8 cellular contexts compared by ENCODE assay signal in genomic region chr1:8560611-8561544, GRCh38.
DNase-seq lines count a peak whose midpoint lies in the region; ATAC-seq, FAIRE-seq and TF ChIP-seq lines count a peak whose summit lies in the region.

No MANE protein-coding gene starts in this region.

- H3K27ac ChIP-seq in BLaER1, result no peak overlapping the region

- ATAC-seq in mucosa of descending colon, result peak; percentile 86
- no peak for ATAC-seq in HG02884 (IDR thresholded peaks at IDR 0.05; ENCODE audit: unreplicated experiment)
- ATAC-seq in HG02759 (IDR thresholded peaks at IDR 0.05; ENCODE audit: unreplicated experiment), result no peak

- no peaks in the 10 kb centered on the region for H3K27me3 Mint-ChIP-seq in endothelial cell (ENCODE audit: unreplicated experiment)

- no peak for TF ChIP-seq POLR2A in GM12891 (IDR thresholded peaks at IDR 0.05; ENCODE audit: low read depth, low read length)

- H3K36me3 Mint-ChIP-seq in endothelial cell (ENCODE audit: low read depth, unreplicated experiment), result no peaks in the 10 kb centered on the region

- H3K27me3 ChIP-seq in BLaER1, result no peaks in the 10 kb centered on the region

- no peaks in the 10 kb centered on the region for H3K9me3 Mint-ChIP-seq in endothelial cell (ENCODE audit: unreplicated experiment)

- no peak overlapping the region for H3K9ac ChIP-seq in BLaER1

- peak; percentile 61 for FAIRE-seq in GM12891 (lab: Jason Lieb, UNC)

- H3K36me3 ChIP-seq in BLaER1 (peaks cover 24% of the 10 kb centered on the region), mucosa of descending colon (ENCODE audit: low read depth) (no peaks in the 10 kb centered on the region)

- H3K27ac Mint-ChIP-seq in endothelial cell (ENCODE audit: unreplicated experiment), result peak overlapping the region; percentile 44

- H3K4me1 Mint-ChIP-seq in endothelial cell (ENCODE audit: unreplicated experiment), result peaks cover 11% of the 10 kb centered on the region

- H3K9me3 ChIP-seq in BLaER1 (no peaks in the 10 kb centered on the region), mucosa of descending colon (no peaks in the 10 kb centered on the region)

- H3K4me3 Mint-ChIP-seq in endothelial cell (ENCODE audit: unreplicated experiment), result no peak overlapping the region

- H3K4me2 ChIP-seq in BLaER1, result peak overlapping the region; percentile 27

- TF ChIP-seq CTCF in endothelial cell (IDR thresholded peaks at IDR 0.05; ENCODE audit: unreplicated experiment) (peak; percentile 75), mucosa of descending colon (IDR thresholded peaks at IDR 0.05) (peak; percentile 82)

- intact Hi-C loops in mucosa of descending colon (cut with DNase I, micrococcal nuclease), result loop anchor here (5.0 to 10.0 kb wide), 2 partner anchors 124 to 166 kb away; no protein-coding TSS in a partner anchor

- DNase-seq in GM12891 (ENCODE audit: insufficient read length, low spot score), result no peak
- DNase-seq in NCI-H1092 (lab: John Stamatoyannopoulos, UW), result peak; percentile 46
- DNase-seq in SW480 (ENCODE audit: low spot score), result peak; percentile 73
- DNase-seq in endothelial cell (ENCODE audit: low spot score), result peak; percentile 12
- DNase-seq in mucosa of descending colon, result peak in 1 of 3 donors; percentile 45

- H3K4me3 ChIP-seq in BLaER1, result no peak overlapping the region
- no peak overlapping the region for H3K4me3 ChIP-seq in mucosa of descending colon

- H3K4me1 ChIP-seq in BLaER1, result peaks cover 42% of the 10 kb centered on the region
- H3K4me1 ChIP-seq in mucosa of descending colon (ENCODE audit: low read depth), result no peaks in the 10 kb centered on the region

- peaks cover 94% of the 10 kb centered on the region for H4K20me1 ChIP-seq in BLaER1

TF ChIP-seq in GM12891, 5 proteins besides CTCF, POLR2A, EP300 and RAD21:
- TF ChIP-seq SPI1 (IDR thresholded peaks at IDR 0.05; ENCODE audit: low read depth, low read length) (no peak), TAF1 (IDR thresholded peaks at IDR 0.05; ENCODE audit: low read depth, low read length) (no peak), POU2F2 (IDR thresholded peaks at IDR 0.05; ENCODE audit: low read depth, low read length) (no peak), POLR2AphosphoS5 (IDR thresholded peaks at IDR 0.05; ENCODE audit: low read depth, low read length) (no peak), PAX5 (IDR thresholded peaks at IDR 0.05; ENCODE audit: insufficient read depth, low read length, severe bottlenecking) (no peak)
